Comparison of ENCODE assay signal across 12 cellular contexts in genomic region chr12:116520801-116521471, GRCh38. TPM values are rescaled to one million over a fixed set of nuclear protein-coding genes. Genes with fewer than 3 reads are reported as not detected.
DNase-seq lines count a peak whose midpoint lies in the region; ATAC-seq and TF ChIP-seq lines count a peak whose summit lies in the region.
"Had no signal": no experiment of that assay in that cellular context is flagged by ENCODE, and none has a peak within 500 bp of the region (broad histone marks: within the 10 kb centered on the region; RNA-seq: fewer than 3 reads in every experiment).

No MANE protein-coding gene starts in this region.

- no peak for TF ChIP-seq RAD21 in SK-N-SH (IDR thresholded peaks at IDR 0.05; ENCODE audit: low read length)

- ATAC-seq in HG02759 (IDR thresholded peaks at IDR 0.05; ENCODE audit: unreplicated experiment) (no peak), GM19023 (IDR thresholded peaks at IDR 0.05; ENCODE audit: unreplicated experiment) (no peak)
- ATAC-seq: HepG2 had no signal

- H3K9me2 ChIP-seq in SK-N-SH = no peaks in the 10 kb centered on the region

- DNase-seq in GM04504 (ENCODE audit: low read depth) = peak; percentile 74
- peak; percentile 35 for DNase-seq in SK-N-SH
- DNase-seq in epithelial cell of proximal tubule (ENCODE audit: low read depth) = no peak
- no peak for DNase-seq in osteoblast (ENCODE audit: insufficient read length, low spot score, missing footprints)
- DNase-seq in NOMO-1 (lab: John Stamatoyannopoulos, UW; ENCODE audit: unreplicated experiment in 2 of 2) = no peak
- DNase-seq in activated naive CD8-positive, alpha-beta T cell treated with anti-CD3 and anti-CD28 coated beads for 36 hours = no peak
- DNase-seq: DMS79; NCI-H345; stimulated activated naive CD4-positive, alpha-beta T cell had no signal

- no peak for TF ChIP-seq EP300 in SK-N-SH (IDR thresholded peaks at IDR 0.05; ENCODE audit: borderline replicate concordance in 1 of 2, low read depth in 1 of 2, low read length in 1 of 2)

- CTCF ChIA-PET in SK-N-SH (lab: Yijun Ruan, JAX) = interaction anchor here (1.3 kb wide), 1 partner anchor 188 kb away, joined by 3 read pairs; no protein-coding TSS in a partner anchor

- TF ChIP-seq CTCF in SK-N-SH (IDR thresholded peaks at IDR 0.05) = no peak
- no peak for TF ChIP-seq CTCF in epithelial cell of proximal tubule (conservative IDR thresholded peaks at IDR 0.05; ENCODE audit: low read depth, low read length)
- no peak for TF ChIP-seq CTCF in osteoblast (IDR thresholded peaks at IDR 0.05; ENCODE audit: extremely low read depth, low read depth, low read length)

- H3K79me2 ChIP-seq in SK-N-SH (ENCODE audit: insufficient read depth) (no peaks in the 10 kb centered on the region), osteoblast (ENCODE audit: insufficient read depth, low read length) (no peaks in the 10 kb centered on the region)

- H3K4me2 ChIP-seq in SK-N-SH = no peak overlapping the region
- peak overlapping the region; percentile 67 for H3K4me2 ChIP-seq in osteoblast (ENCODE audit: insufficient read depth, low read length)

- H3K27ac ChIP-seq in SK-N-SH (ENCODE audit: low read depth in 2 of 2, low read length in 1 of 2) (0 out of 4 replicates have a peak overlapping the region, but pooled peaks of 1 of the 2 experiments have one; percentile 17), osteoblast (ENCODE audit: low read depth, low read length) (peak overlapping the region; percentile 34)

- H3K4me1 Mint-ChIP-seq in activated naive CD8-positive, alpha-beta T cell treated with anti-CD3 and anti-CD28 coated beads for 36 hours = peaks cover 5% of the 10 kb centered on the region

- H3K4me3 Mint-ChIP-seq in activated naive CD8-positive, alpha-beta T cell treated with anti-CD3 and anti-CD28 coated beads for 36 hours = no peak overlapping the region

- WGBS in SK-N-SH (ENCODE audit: low lambda C conversion rate) = 68% methylated on average over 15 of the region's 15 CpGs

- no peaks in the 10 kb centered on the region for H3K9me3 ChIP-seq in SK-N-SH
- no peaks in the 10 kb centered on the region for H3K9me3 ChIP-seq in osteoblast (ENCODE audit: low read depth, low read length)

- H3F3A ChIP-seq in SK-N-SH (replicated peaks; ENCODE audit: insufficient read depth) = peaks cover 14% of the 10 kb centered on the region

- peak overlapping the region; percentile 9; the same call in 1 of the 2 replicates for H2AFZ ChIP-seq in SK-N-SH (ENCODE audit: low read depth)
- peak overlapping the region; percentile 79 for H2AFZ ChIP-seq in osteoblast (ENCODE audit: low read length)

- H3K27ac Mint-ChIP-seq in activated naive CD8-positive, alpha-beta T cell treated with anti-CD3 and anti-CD28 coated beads for 36 hours = no peak overlapping the region

- peaks cover 10 to 14% of the 10 kb centered on the region in 2 experiments for H3K4me1 ChIP-seq in SK-N-SH (ENCODE audit: control insufficient read depth in 1 of 2, insufficient read depth in 2 of 2, low read depth in 1 of 2, low read length in 1 of 2)
- H3K4me1 ChIP-seq in osteoblast (ENCODE audit: insufficient read depth, low read length) = peaks cover 23% of the 10 kb centered on the region

- POLR2A ChIA-PET in SK-N-SH (lab: Yijun Ruan, JAX) = interaction anchor here (0.5 kb wide), 1 partner anchor 245 kb away, joined by 3 read pairs; no protein-coding TSS in a partner anchor

- H3K36me3 ChIP-seq in SK-N-SH (replicated peaks in 1 of 2; ENCODE audit: control insufficient read depth in 1 of 2, insufficient read depth in 2 of 2, low read length in 1 of 2) = no peaks in the 10 kb centered on the region
- no peaks in the 10 kb centered on the region for H3K36me3 ChIP-seq in osteoblast (ENCODE audit: insufficient read depth, low read length)

- no peaks in the 10 kb centered on the region for H3K9me3 Mint-ChIP-seq in activated naive CD8-positive, alpha-beta T cell treated with anti-CD3 and anti-CD28 coated beads for 36 hours

- H3K27me3 ChIP-seq in SK-N-SH (ENCODE audit: insufficient read depth) (no peaks in the 10 kb centered on the region), osteoblast (ENCODE audit: insufficient read depth, low read length) (no peaks in the 10 kb centered on the region)

- no peaks in the 10 kb centered on the region for H3K27me3 Mint-ChIP-seq in activated naive CD8-positive, alpha-beta T cell treated with anti-CD3 and anti-CD28 coated beads for 36 hours

- no peaks in the 10 kb centered on the region for H3K36me3 Mint-ChIP-seq in activated naive CD8-positive, alpha-beta T cell treated with anti-CD3 and anti-CD28 coated beads for 36 hours

- H4K20me1 ChIP-seq in SK-N-SH (ENCODE audit: insufficient read depth) (no peaks in the 10 kb centered on the region), osteoblast (ENCODE audit: insufficient read depth, low read length) (no peaks in the 10 kb centered on the region)

- H3K4me3 ChIP-seq in SK-N-SH (ENCODE audit: low read depth in 2 of 2, low read length in 1 of 2) (no peak overlapping the region), epithelial cell of proximal tubule (ENCODE audit: low read depth, low read length) (peak overlapping the region; percentile 23), osteoblast (ENCODE audit: insufficient read depth, low read length) (peak overlapping the region; percentile 14)

- H3K9ac ChIP-seq in SK-N-SH = no peak overlapping the region

TF ChIP-seq in SK-N-SH, 30 proteins besides CTCF, POLR2A, EP300 and RAD21 (continues in another document):
- TF ChIP-seq TCF12 (IDR thresholded peaks at IDR 0.05) (0 out of 2 replicates have a peak, but pooled peaks have one; percentile 6), RXRA (IDR thresholded peaks at IDR 0.05; ENCODE audit: borderline replicate concordance, low read depth) (no peak), IRF3 (IDR thresholded peaks at IDR 0.05; ENCODE audit: low read depth, low read length) (no peak), ZBTB33 (IDR thresholded peaks at IDR 0.05; ENCODE audit: borderline replicate concordance, low read depth) (no peak), TAF1 (IDR thresholded peaks at IDR 0.05; ENCODE audit: borderline replicate concordance, low read depth, low read length) (no peak), EZH2phosphoT487 (IDR thresholded peaks at IDR 0.05; ENCODE audit: borderline replicate concordance, low read depth) (no peak), NFIC (IDR thresholded peaks at IDR 0.05; ENCODE audit: borderline replicate concordance) (peak; percentile 11; the same call in 1 of the 2 replicates), FOSL2 (IDR thresholded peaks at IDR 0.05; ENCODE audit: borderline replicate concordance, low read depth) (no peak), FOXM1 (IDR thresholded peaks at IDR 0.05; ENCODE audit: low read depth) (no peak), USF1 (IDR thresholded peaks at IDR 0.05; ENCODE audit: borderline replicate concordance, low read depth) (no peak), MAX (IDR thresholded peaks at IDR 0.05; ENCODE audit: low read depth) (0 out of 2 replicates have a peak, but pooled peaks have one; percentile 30), ELF1 (IDR thresholded peaks at IDR 0.05) (no peak), JUND (IDR thresholded peaks at IDR 0.05) (no peak)
- TF ChIP-seq, protein P1, sequence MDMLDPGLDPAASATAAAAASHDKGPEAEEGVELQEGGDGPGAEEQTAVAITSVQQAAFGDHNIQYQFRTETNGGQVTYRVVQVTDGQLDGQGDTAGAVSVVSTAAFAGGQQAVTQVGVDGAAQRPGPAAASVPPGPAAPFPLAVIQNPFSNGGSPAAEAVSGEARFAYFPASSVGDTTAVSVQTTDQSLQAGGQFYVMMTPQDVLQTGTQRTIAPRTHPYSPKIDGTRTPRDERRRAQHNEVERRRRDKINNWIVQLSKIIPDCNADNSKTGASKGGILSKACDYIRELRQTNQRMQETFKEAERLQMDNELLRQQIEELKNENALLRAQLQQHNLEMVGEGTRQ (IDR thresholded peaks at IDR 0.05; ENCODE audit: borderline replicate concordance, low read depth, low read length) = no peak

RNA-seq across cellular contexts. Expression of gene MAP1LC3B2, which starts 38.2 kb away (rescaled TPM):
- 0.76 and 0.81 TPM in 2 replicates for polyA plus RNA-seq in SK-N-SH (2012; rRNA removed)
- 1.4 and 3.6 TPM in 2 replicates for polyA plus RNA-seq in SK-N-SH (2012; cell fraction: cytosol; rRNA removed)
- 3.6 and 4.3 TPM in 2 replicates for polyA plus RNA-seq in SK-N-SH (2012; cell fraction: nucleus; rRNA removed)
- total RNA-seq in epithelial cell of proximal tubule (0.29 TPM in 1 of 2 replicates, not detected in the other), osteoblast (0.29 and 1.1 TPM in 2 replicates)
- 1 to 10 TPM in 1 of 2 experiments, under 1 TPM in 1; 0.74 to 1.7 TPM for total RNA-seq in activated naive CD8-positive, alpha-beta T cell treated with anti-CD3 and anti-CD28 coated beads for 36 hours

Comparison
In these comparisons a context has a peak if more than half of its experiments do, and no peak if none do; other contexts are left out.
1. DNase-seq: peak in GM04504 (single experiment) and SK-N-SH (single experiment); none in epithelial cell of proximal tubule (single experiment), osteoblast (single experiment), NOMO-1 (0 of 2) and activated naive CD8-positive, alpha-beta T cell treated with anti-CD3 and anti-CD28 coated beads for 36 hours (single experiment).
2. H3K4me3 ChIP-seq: peak in epithelial cell of proximal tubule (single experiment) and osteoblast (single experiment); none in SK-N-SH (0 of 2).